ENCODE assay signal across 26 cellular contexts in genomic region chr4:59540311-59540710, GRCh38.
"Had no signal": no experiment of that assay in that cellular context is flagged by ENCODE, and none has a peak within 500 bp of the region (broad histone marks: within the 10 kb centered on the region; RNA-seq: fewer than 3 reads in every experiment).

No MANE protein-coding gene starts in this region.

- H3K4me3 ChIP-seq: coronary artery, esophagus muscularis mucosa, lung, pancreas, right lobe of liver, stomach, thyroid gland, vagina had no signal

- H3K27me3 ChIP-seq: esophagus muscularis mucosa, foreskin keratinocyte, neutrophil, pancreas, right lobe of liver, stomach, thyroid gland, vagina had no signal

- H3K9me3 ChIP-seq: esophagus muscularis mucosa, neutrophil, pancreas, right lobe of liver, stomach, thyroid gland, vagina had no signal

- H3K9me3 Mint-ChIP-seq: neural crest cell had no signal

- FAIRE-seq: endothelial cell of umbilical vein, pancreas had no signal

- H3K4me1 Mint-ChIP-seq: memory B cell; neural crest cell; stimulated activated effector memory CD8-positive, alpha-beta T cell treated with anti-CD3 and anti-CD28 coated beads, Interleukin-12 subunit alpha, Interleukin-12 subunit beta, amount 100 ng/mL, for 72 hours had no signal

- H3K27me3 Mint-ChIP-seq: memory B cell; natural killer cell treated with Interleukin-12 subunit alpha and Interleukin-12 subunit beta and Interleukin-15 and Interleukin-18, amount 100 ng/mL, for 72 hours had no signal

- H3K27ac ChIP-seq: coronary artery, esophagus muscularis mucosa, foreskin keratinocyte, neutrophil, pancreas, right lobe of liver, stomach, thyroid gland, vagina had no signal

- ATAC-seq: foreskin keratinocyte; left lobe of liver; natural killer cell treated with Interleukin-12 subunit alpha and Interleukin-12 subunit beta and Interleukin-15 and Interleukin-18, amount 100 ng/mL, for 72 hours; stimulated activated effector memory CD8-positive, alpha-beta T cell treated with anti-CD3 and anti-CD28 coated beads, Interleukin-12 subunit alpha, Interleukin-12 subunit beta, amount 100 ng/mL, for 72 hours had no signal

- H3K36me3 Mint-ChIP-seq: immature natural killer cell; memory B cell; natural killer cell treated with Interleukin-12 subunit alpha and Interleukin-12 subunit beta and Interleukin-15 and Interleukin-18, amount 100 ng/mL, for 72 hours; stimulated activated effector memory CD8-positive, alpha-beta T cell treated with anti-CD3 and anti-CD28 coated beads, Interleukin-12 subunit alpha, Interleukin-12 subunit beta, amount 100 ng/mL, for 72 hours had no signal

- H3K4me3 Mint-ChIP-seq: immature natural killer cell; memory B cell; natural killer cell treated with Interleukin-12 subunit alpha and Interleukin-12 subunit beta and Interleukin-15 and Interleukin-18, amount 100 ng/mL, for 72 hours; neural crest cell; stimulated activated effector memory CD8-positive, alpha-beta T cell treated with anti-CD3 and anti-CD28 coated beads, Interleukin-12 subunit alpha, Interleukin-12 subunit beta, amount 100 ng/mL, for 72 hours had no signal

- H3K27ac Mint-ChIP-seq: immature natural killer cell; memory B cell; natural killer cell treated with Interleukin-12 subunit alpha and Interleukin-12 subunit beta and Interleukin-15 and Interleukin-18, amount 100 ng/mL, for 72 hours; stimulated activated effector memory CD8-positive, alpha-beta T cell treated with anti-CD3 and anti-CD28 coated beads, Interleukin-12 subunit alpha, Interleukin-12 subunit beta, amount 100 ng/mL, for 72 hours had no signal

- H3K4me1 ChIP-seq: esophagus muscularis mucosa, foreskin keratinocyte, right lobe of liver, stomach, thyroid gland, vagina had no signal

- DNase-seq: dermis blood vessel endothelial cell; effector memory CD4-positive, alpha-beta T cell; foreskin keratinocyte; hypothalamus; immature natural killer cell; islet precursor cell; kidney glomerular epithelial cell; pancreas; right lobe of liver; stimulated activated CD4-positive, alpha-beta T cell treated with anti-CD3 and anti-CD28 coated beads, Interleukin-2, amount 100 ng/mL, for 24 hours; stimulated activated CD4-positive, alpha-beta T cell treated with anti-CD3 and anti-CD28 coated beads, Interleukin-4, amount 100 ng/mL, for 24 hours; stimulated activated naive CD4-positive, alpha-beta T cell treated with Interleukin-2 at 50 U/mL for 16 hours; stomach; thyroid gland; trophoblast cell had no signal

- H3K36me3 ChIP-seq: esophagus muscularis mucosa, neutrophil, pancreas, right lobe of liver, stomach, thyroid gland, vagina had no signal
